Comparison of ENCODE assay signal across 1 cellular context in genomic region chr14:101237241-101237616, GRCh38.
TF ChIP-seq lines count a peak whose summit lies in the region.

No MANE protein-coding gene starts in this region.

TF ChIP-seq in HepG2, 621 proteins besides CTCF, POLR2A, EP300 and RAD21:
- no peak for TF ChIP-seq ZNF646 (CRISPR knock-in tag; IDR thresholded peaks at IDR 0.05)
- TF ChIP-seq, protein P1, sequence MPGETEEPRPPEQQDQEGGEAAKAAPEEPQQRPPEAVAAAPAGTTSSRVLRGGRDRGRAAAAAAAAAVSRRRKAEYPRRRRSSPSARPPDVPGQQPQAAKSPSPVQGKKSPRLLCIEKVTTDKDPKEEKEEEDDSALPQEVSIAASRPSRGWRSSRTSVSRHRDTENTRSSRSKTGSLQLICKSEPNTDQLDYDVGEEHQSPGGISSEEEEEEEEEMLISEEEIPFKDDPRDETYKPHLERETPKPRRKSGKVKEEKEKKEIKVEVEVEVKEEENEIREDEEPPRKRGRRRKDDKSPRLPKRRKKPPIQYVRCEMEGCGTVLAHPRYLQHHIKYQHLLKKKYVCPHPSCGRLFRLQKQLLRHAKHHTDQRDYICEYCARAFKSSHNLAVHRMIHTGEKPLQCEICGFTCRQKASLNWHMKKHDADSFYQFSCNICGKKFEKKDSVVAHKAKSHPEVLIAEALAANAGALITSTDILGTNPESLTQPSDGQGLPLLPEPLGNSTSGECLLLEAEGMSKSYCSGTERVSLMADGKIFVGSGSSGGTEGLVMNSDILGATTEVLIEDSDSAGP (CRISPR knock-in tag; IDR thresholded peaks at IDR 0.05; ENCODE audit: borderline replicate concordance), result 0 out of 2 replicates have a peak, but pooled peaks have one; percentile 20
TF ChIP-seq in HepG2: peak in this region for 1.
